ENCODE assay signal across 10 cellular contexts in genomic region chr12:107014050-107014449, GRCh38.
DNase-seq lines count a peak whose midpoint lies in the region; ATAC-seq and TF ChIP-seq lines count a peak whose summit lies in the region.
"Had no signal": no experiment of that assay in that cellular context is flagged by ENCODE, and none has a peak within 500 bp of the region (broad histone marks: within the 10 kb centered on the region; RNA-seq: fewer than 3 reads in every experiment).

No MANE protein-coding gene starts in this region.

- peak; percentile 56 for TF ChIP-seq CTCF in 22Rv1 (IDR thresholded peaks at IDR 0.05)
- TF ChIP-seq CTCF in GM12865 (IDR thresholded peaks at IDR 0.05; ENCODE audit: insufficient read depth, low read depth, low read length, missing control alignments) = no peak

- ATAC-seq in HG02981 (IDR thresholded peaks at IDR 0.05; ENCODE audit: unreplicated experiment) = no peak

- no peak overlapping the region for H3K27ac ChIP-seq in 22Rv1

- peak; percentile 35 for DNase-seq in GM12865 (ENCODE audit: low read depth)
- DNase-seq in RPMI8226 = peak; percentile 56
- DNase-seq in iPS-NIHi7 (ENCODE audit: extremely low spot score) = peak; percentile 56
- DNase-seq in stimulated activated CD4-positive, alpha-beta T cell treated with anti-CD3 and anti-CD28 coated beads, Interleukin-4, amount 100 ng/mL, for 1 hour = no peak
- no peak for DNase-seq in RKO (ENCODE audit: low spot score)
- DNase-seq in GM03348 (ENCODE audit: low spot score) = no peak
- DNase-seq: NCI-H1694, T1000 had no signal

- H3K4me3 ChIP-seq in GM12865 (ENCODE audit: low read depth, low read length) = no peak overlapping the region

Comparison
In these comparisons a context has a peak if more than half of its experiments do, and no peak if none do; other contexts are left out.
1. DNase-seq: peak in GM12865 (single experiment), RPMI8226 (single experiment) and iPS-NIHi7 (single experiment); none in stimulated activated CD4-positive, alpha-beta T cell treated with anti-CD3 and anti-CD28 coated beads, Interleukin-4, amount 100 ng/mL, for 1 hour (single experiment), RKO (single experiment) and GM03348 (single experiment).